19 cellular contexts compared by ENCODE assay signal in genomic region chr2:60472026-60472425, GRCh38.
A peak's percentile ranks its signal among the peaks of the same experiment; 100 is the strongest.
DNase-seq lines count a peak whose midpoint lies in the region; ATAC-seq, FAIRE-seq and TF ChIP-seq lines count a peak whose summit lies in the region.
"Had no signal": no experiment of that assay in that cellular context is flagged by ENCODE, and none has a peak within 500 bp of the region (broad histone marks: within the 10 kb centered on the region; RNA-seq: fewer than 3 reads in every experiment).

No MANE protein-coding gene starts in this region.

- peak; percentile 43 for DNase-seq in CD1c-positive myeloid dendritic cell (ENCODE audit: extremely low spot score)
- no peak for DNase-seq in bronchial epithelial cell (ENCODE audit: low read depth)
- peak; percentile 59 for DNase-seq in left ventricle myocardium superior
- DNase-seq in sciatic nerve (ENCODE audit: low spot score): no peak
- DNase-seq in hepatic stellate cell (ENCODE audit: low spot score): no peak
- no peak for DNase-seq in DMS53 treated with DMSO at 0.1 percent for 48 hours (lab: John Stamatoyannopoulos, UW; ENCODE audit: unreplicated experiment)
- no peak for DNase-seq in OCI-M2 (lab: John Stamatoyannopoulos, UW; ENCODE audit: unreplicated experiment)
- DNase-seq: C1 segment of cervical spinal cord; DMS 273 treated with DMSO at 0.1 percent for 48 hours; GF-D8; IMR-90; NCI-H1105; NCI-H187 treated with DMSO at 0.1 percent for 48 hours; NCI-H2171 treated with DMSO at 0.1 percent for 48 hours; NCI-H446 treated with DMSO at 0.1 percent for 48 hours; NK-92 treated with Interleukin-12 subunit alpha and Interleukin-12 subunit beta, amount 100 ng/mL, for 24 hours had no signal

- H3K27me3 ChIP-seq in bronchial epithelial cell (ENCODE audit: control insufficient read depth, insufficient read depth, low read length): no peaks in the 10 kb centered on the region

- ATAC-seq in left ventricle myocardium superior: peak; percentile 84
- ATAC-seq in sciatic nerve: peak; percentile 32
- no peak for ATAC-seq in HG02588 (IDR thresholded peaks at IDR 0.05; ENCODE audit: unreplicated experiment)
- ATAC-seq: A549 had no signal

- H3K4me3 ChIP-seq in bronchial epithelial cell (ENCODE audit: low read depth, low read length): no peak overlapping the region
- H3K4me3 ChIP-seq: A549, HAP-1 had no signal

- no peaks in the 10 kb centered on the region for H3K36me3 ChIP-seq in bronchial epithelial cell (ENCODE audit: control insufficient read depth, insufficient read depth, low read length)
- H3K36me3 ChIP-seq: HAP-1 had no signal

- TF ChIP-seq CTCF in bronchial epithelial cell (IDR thresholded peaks at IDR 0.05; ENCODE audit: insufficient read depth, low read length, severe bottlenecking): no peak

- FAIRE-seq in bronchial epithelial cell (lab: Jason Lieb, UNC): peak; percentile 52
- FAIRE-seq: A549 had no signal

- intact Hi-C loops in left ventricle myocardium superior (cut with micrococcal nuclease) (no loop called here), sciatic nerve (cut with DNase I) (no loop called here)

Comparison
In these comparisons a context has a peak if more than half of its experiments do, and no peak if none do; other contexts are left out.
1. DNase-seq: peak in CD1c-positive myeloid dendritic cell (single experiment) and left ventricle myocardium superior (single experiment); none in bronchial epithelial cell (single experiment), sciatic nerve (single experiment), hepatic stellate cell (single experiment), DMS53 treated with DMSO at 0.1 percent for 48 hours (single experiment) and OCI-M2 (single experiment).